Comparison of ENCODE assay signal across 15 cellular contexts in genomic region chr7:7867835-7868234, GRCh38.
DNase-seq lines count a peak whose midpoint lies in the region; ATAC-seq and TF ChIP-seq lines count a peak whose summit lies in the region.
"Had no signal": no experiment of that assay in that cellular context is flagged by ENCODE, and none has a peak within 500 bp of the region (broad histone marks: within the 10 kb centered on the region; RNA-seq: fewer than 3 reads in every experiment).

No MANE protein-coding gene starts in this region.

- H3K27ac ChIP-seq in BLaER1 treated with 17β-estradiol and CSF1 and Interleukin-3, amounts not matched to agents 10 nM and 100 nM = peak overlapping the region in 1 of 11 experiments; percentile 25; a peak in 4 of 22 replicates
- H3K27ac ChIP-seq in OCI-LY7 (ENCODE audit: low read depth, low read length, poor library complexity, severe bottlenecking) = no peak overlapping the region
- peak overlapping the region in 1 of 4 donors; percentile 53 for H3K27ac ChIP-seq in gastrocnemius medialis
- H3K27ac ChIP-seq: brain microvascular endothelial cell, pancreas, VCaP had no signal

- intact Hi-C loops in OCI-LY7 (cut with micrococcal nuclease; ENCODE audit: unreplicated experiment) = no loop called here
- intact Hi-C loops in gastrocnemius medialis (cut with DNase I; ENCODE audit: low total_unique reads) = no loop called here

- no peak overlapping the region for H3K9ac ChIP-seq in BLaER1 treated with 17β-estradiol and CSF1 and Interleukin-3, amounts not matched to agents 10 nM and 100 nM

- no TSS peak for BruUV-seq in OCI-LY7 (replicated peaks; lab: Mats Ljungman, UMichigan)

- peaks cover 15 to 30% (median 16%) of the 10 kb centered on the region in 10 experiments for H3K4me1 ChIP-seq in BLaER1 treated with 17β-estradiol and CSF1 and Interleukin-3, amounts not matched to agents 10 nM and 100 nM
- H3K4me1 ChIP-seq in OCI-LY7 (ENCODE audit: insufficient read depth, low read length, poor library complexity, severe bottlenecking) (peaks cover 20% of the 10 kb centered on the region), gastrocnemius medialis (peaks cover 18 to 34% of the 10 kb centered on the region in 2 donors)
- H3K4me1 ChIP-seq: pancreas had no signal

- no peak for TF ChIP-seq CTCF in OCI-LY7 (conservative IDR thresholded peaks at IDR 0.05; ENCODE audit: low read length)
- no peak for TF ChIP-seq CTCF in gastrocnemius medialis (IDR thresholded peaks at IDR 0.05 in 4 of 5, conservative IDR thresholded peaks at IDR 0.05 in 1 of 5)

- H3K27me3 ChIP-seq in BLaER1 treated with 17β-estradiol and CSF1 and Interleukin-3, amounts not matched to agents 10 nM and 100 nM = no peaks in the 10 kb centered on the region
- H3K27me3 ChIP-seq in gastrocnemius medialis (no peaks in the 10 kb centered on the region), H7 (ENCODE audit: control insufficient read depth, insufficient read depth, low read length) (no peaks in the 10 kb centered on the region)
- H3K27me3 ChIP-seq: brain microvascular endothelial cell, pancreas had no signal

- peak overlapping the region; percentile 54 to 80 (median 65) for H3K4me2 ChIP-seq in BLaER1 treated with 17β-estradiol and CSF1 and Interleukin-3, amounts not matched to agents 10 nM and 100 nM
- H3K4me2 ChIP-seq in OCI-LY7 (ENCODE audit: low read length) = peak overlapping the region; percentile 71

- POLR2A ChIA-PET in OCI-LY7 (lab: Charles Lee) = interaction anchor here (0.5 to 2.5 kb wide), 7 partner anchors 10 to 224 kb away, joined by 3 to 13 read pairs (median 4); no protein-coding TSS in a partner anchor

- H3K79me2 ChIP-seq in OCI-LY7 (ENCODE audit: insufficient read depth, low read depth, low read length) = no peaks in the 10 kb centered on the region

- no peaks in the 10 kb centered on the region for H3K9me2 ChIP-seq in OCI-LY7 (ENCODE audit: insufficient read depth, low read length)

- ATAC-seq in HG02642 (IDR thresholded peaks at IDR 0.05; ENCODE audit: poor library complexity, unreplicated experiment) (peak; percentile 50), gastrocnemius medialis (no peak), HG03196 (IDR thresholded peaks at IDR 0.05; ENCODE audit: unreplicated experiment) (no peak)

- no peaks in the 10 kb centered on the region for H3K36me3 ChIP-seq in BLaER1 treated with 17β-estradiol and CSF1 and Interleukin-3, amounts not matched to agents 10 nM and 100 nM
- H3K36me3 ChIP-seq in OCI-LY7 (ENCODE audit: insufficient read depth, low read length) (no peaks in the 10 kb centered on the region), gastrocnemius medialis (no peaks in the 10 kb centered on the region), H7 (replicated peaks; ENCODE audit: control insufficient read depth, insufficient read depth, low read length) (no peaks in the 10 kb centered on the region)
- H3K36me3 ChIP-seq: brain microvascular endothelial cell, pancreas had no signal

- H4K20me1 ChIP-seq in BLaER1 treated with 17β-estradiol and CSF1 and Interleukin-3, amounts not matched to agents 10 nM and 100 nM = peaks cover 0 to 5% (median 0%) of the 10 kb centered on the region in 11 experiments; a peak in 1 of 22 replicates
- no peaks in the 10 kb centered on the region for H4K20me1 ChIP-seq in OCI-LY7 (ENCODE audit: insufficient read depth, low read length)

- no peak for TF ChIP-seq POLR2A in gastrocnemius medialis (IDR thresholded peaks at IDR 0.05)
- TF ChIP-seq POLR2A in erythroblast (IDR thresholded peaks at IDR 0.05; ENCODE audit: low read length) = no peak

- CTCF ChIA-PET in OCI-LY7 (lab: Charles Lee; ENCODE audit: unreplicated experiment) = no interaction called here

- no peaks in the 10 kb centered on the region for H3K9me3 ChIP-seq in BLaER1 treated with 17β-estradiol and CSF1 and Interleukin-3, amounts not matched to agents 10 nM and 100 nM (replicated peaks in 1 of 11)
- H3K9me3 ChIP-seq in OCI-LY7 (ENCODE audit: low read length) (no peaks in the 10 kb centered on the region), gastrocnemius medialis (no peaks in the 10 kb centered on the region)
- H3K9me3 ChIP-seq: pancreas had no signal

- no peak overlapping the region for H3K4me3 ChIP-seq in BLaER1 treated with 17β-estradiol and CSF1 and Interleukin-3, amounts not matched to agents 10 nM and 100 nM
- H3K4me3 ChIP-seq in OCI-LY7 (ENCODE audit: low read depth, low read length, poor library complexity, severe bottlenecking) = peak overlapping the region; percentile 38
- H3K4me3 ChIP-seq in gastrocnemius medialis = no peak overlapping the region
- no peak overlapping the region for H3K4me3 ChIP-seq in H7 (ENCODE audit: insufficient read depth, low read depth, low read length)
- H3K4me3 ChIP-seq: pancreas had no signal

- in situ Hi-C loops in gastrocnemius medialis (cut with MboI; ENCODE audit: low sequenced_read_pairs in 4 of 4) = no loop called here

- peak overlapping the region; percentile 56; the same call in 1 of the 2 replicates for H2AFZ ChIP-seq in OCI-LY7 (ENCODE audit: low read length)

- DNase-seq in OCI-LY7 (ENCODE audit: low spot score) (peak; percentile 44), medulla oblongata (ENCODE audit: extremely low spot score) (peak; percentile 12), gastrocnemius medialis (no peak), erythroblast (lab: John Stamatoyannopoulos, UW) (no peak), H7 (no peak)
- DNase-seq: activated naive CD4-positive, alpha-beta T cell treated with anti-CD3 and anti-CD28 coated beads, Interleukin-2, amount 10 ng/mL, durations not matched to agents 7 days and 5 days; brain microvascular endothelial cell; DND-41; GOT3; NCI-H2171; pancreas had no signal

Comparison
In these comparisons a context has a peak if more than half of its experiments do, and no peak if none do; other contexts are left out.
1. DNase-seq: peak in OCI-LY7 (single experiment) and medulla oblongata (single experiment); none in gastrocnemius medialis (0 of 2), erythroblast (0 of 2) and H7 (single experiment).